In the genomic region with DNA sequence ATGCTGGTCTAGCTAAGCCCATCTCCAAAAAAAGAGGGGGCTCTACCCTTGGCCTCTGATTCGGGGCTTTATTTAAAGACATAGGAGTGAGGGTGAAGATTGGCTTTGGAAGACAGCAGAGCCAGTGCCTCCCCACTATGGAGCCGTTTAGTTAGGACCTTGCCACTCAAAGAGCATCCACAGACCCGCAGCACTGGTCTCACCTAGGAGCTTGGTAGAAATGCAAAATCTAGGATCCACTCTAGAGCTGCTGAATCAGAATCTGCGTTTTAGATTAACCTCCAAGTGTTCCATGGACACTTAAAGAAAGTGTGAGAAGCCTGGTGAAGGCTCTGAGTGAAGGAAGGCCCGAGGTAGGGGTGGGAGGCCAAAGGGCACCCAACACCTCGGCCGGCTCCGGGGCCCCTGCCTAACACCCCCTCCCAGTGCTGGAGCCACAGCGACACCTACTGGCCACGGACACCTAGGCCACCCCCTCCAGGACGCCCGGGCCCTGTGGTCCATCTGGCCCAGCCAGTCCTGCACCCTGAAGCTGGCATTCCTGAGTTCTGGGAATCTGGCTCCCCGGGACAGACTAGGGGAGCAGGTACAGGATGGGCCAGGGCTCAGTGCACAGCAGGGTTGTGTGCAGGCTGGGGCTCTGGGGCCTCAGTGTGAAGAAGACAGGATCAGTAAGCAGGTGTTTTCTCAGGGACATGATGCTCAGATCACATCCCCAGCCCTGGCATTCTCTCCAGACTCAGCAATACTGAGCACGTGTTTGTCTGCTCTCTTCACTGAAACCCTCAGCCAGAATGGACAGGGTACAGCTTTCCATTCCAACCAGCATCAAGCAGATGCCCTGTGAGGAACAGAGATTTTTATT, we compare ENCODE assay signal across 8 cellular contexts.
A peak's percentile ranks its signal among the peaks of the same experiment; 100 is the strongest.
DNase-seq lines count a peak whose midpoint lies in the region; ATAC-seq and TF ChIP-seq lines count a peak whose summit lies in the region.

No MANE protein-coding gene starts in this region.

- peaks cover 5% of the 10 kb centered on the region for H3K27me3 Mint-ChIP-seq in CD4-positive, CD25-positive, alpha-beta regulatory T cell

- ATAC-seq in CD4-positive, CD25-positive, alpha-beta regulatory T cell (ENCODE audit: low read depth in 2 of 2), result peak; percentile 71 to 72
- peak; percentile 86 to 90 for ATAC-seq in activated CD4-positive, CD25-positive, alpha-beta regulatory T cell treated with anti-CD3 and anti-CD28 coated beads, Interleukin-2, amount 50 U/mL, for 24 hours
- ATAC-seq in GM21786 (IDR thresholded peaks at IDR 0.05; ENCODE audit: unreplicated experiment), result no peak

- no peak overlapping the region for H3K4me3 ChIP-seq in CD4-positive, CD25-positive, alpha-beta regulatory T cell (ENCODE audit: low read depth, low read length)
- H3K4me3 ChIP-seq in GM23248 (no peak overlapping the region), cardiac fibroblast (replicated peaks in 1 of 2; ENCODE audit: low read depth in 2 of 2, low read length in 2 of 2) (no peak overlapping the region)

- H2AFZ ChIP-seq in GM23248, result no peak overlapping the region

- no peaks in the 10 kb centered on the region for H3K27me3 ChIP-seq in CD4-positive, CD25-positive, alpha-beta regulatory T cell (ENCODE audit: control insufficient read depth, insufficient read depth, low read length)
- H3K27me3 ChIP-seq in GM23248 (replicated peaks; ENCODE audit: insufficient read depth), result peaks cover 17% of the 10 kb centered on the region

- no peak overlapping the region for H3K27ac ChIP-seq in CD4-positive, CD25-positive, alpha-beta regulatory T cell (ENCODE audit: insufficient read depth, low read length, poor library complexity, severe bottlenecking)
- no peak overlapping the region for H3K27ac ChIP-seq in GM23248

- H3K36me3 Mint-ChIP-seq in CD4-positive, CD25-positive, alpha-beta regulatory T cell, result no peaks in the 10 kb centered on the region

- peak; percentile 49 to 56 (median 52) for DNase-seq in CD4-positive, CD25-positive, alpha-beta regulatory T cell
- DNase-seq in GM23248 (peak; percentile 75), NCI-H2029 treated with DMSO at 0.1 percent for 48 hours (lab: John Stamatoyannopoulos, UW) (peak; percentile 73), cardiac fibroblast (ENCODE audit: low read depth in 2 of 2) (peak; percentile 58 to 62), left kidney (ENCODE audit: low read depth, low spot score) (peak; percentile 79)
- DNase-seq in stimulated activated CD4-positive, alpha-beta T cell treated with anti-CD3 and anti-CD28 coated beads, Interleukin-4, amount 100 ng/mL, for 1 hour, result peak; percentile 83

- 20 to 21% methylated on average over 14 of the region's 14 CpGs for WGBS in GM23248 (ENCODE audit: low coverage in 1 of 2, low lambda C conversion rate in 2 of 2, missing lambda C conversion rate in 2 of 2), 2 experiments

- in situ Hi-C loops in GM23248 (cut with MboI), result loop anchor here (5.0 to 10.0 kb wide), 2 partner anchors 223 to 370 kb away; no protein-coding TSS in a partner anchor

- no peak overlapping the region for H3K27ac Mint-ChIP-seq in CD4-positive, CD25-positive, alpha-beta regulatory T cell

- H4K20me1 ChIP-seq in GM23248 (ENCODE audit: insufficient read depth), result no peaks in the 10 kb centered on the region

- peak; percentile 95 for TF ChIP-seq CTCF in cardiac fibroblast (IDR thresholded peaks at IDR 0.05; ENCODE audit: low read depth, low read length)

- no peaks in the 10 kb centered on the region for H3K79me2 ChIP-seq in GM23248 (ENCODE audit: insufficient read depth)

- no peak overlapping the region for H3K9ac ChIP-seq in GM23248

- H3K4me1 Mint-ChIP-seq in CD4-positive, CD25-positive, alpha-beta regulatory T cell, result no peaks in the 10 kb centered on the region

- H3K4me3 Mint-ChIP-seq in CD4-positive, CD25-positive, alpha-beta regulatory T cell, result no peak overlapping the region

- H3K4me1 ChIP-seq in CD4-positive, CD25-positive, alpha-beta regulatory T cell (ENCODE audit: control insufficient read depth, insufficient read depth, low read length, poor library complexity, severe bottlenecking), result peaks cover 2% of the 10 kb centered on the region
- no peaks in the 10 kb centered on the region for H3K4me1 ChIP-seq in GM23248 (ENCODE audit: insufficient read depth)

- no peaks in the 10 kb centered on the region for H3F3A ChIP-seq in GM23248 (ENCODE audit: insufficient read depth)

- no peak overlapping the region for H3K4me2 ChIP-seq in GM23248 (ENCODE audit: unreplicated experiment)

- H3K36me3 ChIP-seq in CD4-positive, CD25-positive, alpha-beta regulatory T cell (ENCODE audit: control insufficient read depth, insufficient read depth, low read length), result no peaks in the 10 kb centered on the region
- no peaks in the 10 kb centered on the region for H3K36me3 ChIP-seq in GM23248 (ENCODE audit: low read depth)

- no peaks in the 10 kb centered on the region for H3K9me2 ChIP-seq in GM23248 (ENCODE audit: insufficient read depth)

- peaks cover 0 to 4% (median 0%) of the 10 kb centered on the region in 7 donors for H3K9me3 Mint-ChIP-seq in CD4-positive, CD25-positive, alpha-beta regulatory T cell

- H3K9me3 ChIP-seq in CD4-positive, CD25-positive, alpha-beta regulatory T cell (ENCODE audit: control insufficient read depth in 2 of 2, low read length in 2 of 2), result no peaks in the 10 kb centered on the region
- H3K9me3 ChIP-seq in GM23248 (ENCODE audit: low read depth), result no peaks in the 10 kb centered on the region
